ENCODE assay signal across 32 cellular contexts in genomic region chr17:8025176-8025911, GRCh38. TPM values are rescaled to one million over a fixed set of nuclear protein-coding genes. Genes with fewer than 3 reads are reported as not detected.
"Had no signal": no experiment of that assay in that cellular context is flagged by ENCODE, and none has a peak within 500 bp of the region (broad histone marks: within the 10 kb centered on the region; RNA-seq: fewer than 3 reads in every experiment).

No MANE protein-coding gene starts in this region.

- H3K9me3 Mint-ChIP-seq: activated B cell treated with CpG ODN at 0.5 μM for 24 hours; activated CD8-positive, alpha-beta T cell treated with anti-CD3 and anti-CD28 coated beads for 36 hours; activated naive CD4-positive, alpha-beta T cell treated with anti-CD3 and anti-CD28 coated beads, Interleukin-2, amount 50 U/mL, for 24 hours; activated naive CD8-positive, alpha-beta T cell treated with anti-CD3 and anti-CD28 coated beads, Interleukin-2, amount 50 U/mL, for 24 hours; activated T-cell treated with anti-CD3 and anti-CD28 coated beads, Interleukin-2, amount 50 U/mL, for 4 hours; activated T-helper 17 cell treated with anti-CD3 and anti-CD28 coated beads, Interleukin-2, amount 50 U/mL, for 72 hours; nephron had no signal

- H3K36me3 ChIP-seq: breast epithelium, gastrocnemius medialis, neutrophil, pancreas, prostate gland, tibial nerve, uterus had no signal

- H3K27me3 ChIP-seq: pancreas, uterus had no signal

- DNase-seq: activated B cell treated with CpG ODN at 0.5 μM for 24 hours; activated CD4-positive, alpha-beta T cell treated with anti-CD3 and anti-CD28 coated beads, Interleukin-2, amount 50 U/mL, for 1 hour; activated CD8-positive, alpha-beta T cell treated with anti-CD3 and anti-CD28 coated beads for 36 hours; activated naive CD8-positive, alpha-beta T cell treated with anti-CD3 and anti-CD28 coated beads, Interleukin-2, amount 50 U/mL, for 24 hours; activated T-cell treated with anti-CD3 and anti-CD28 coated beads, Interleukin-2, amount 50 U/mL, for 4 hours; amygdala; dorsolateral prefrontal cortex; effector memory CD4-positive, alpha-beta T cell; gastrocnemius medialis; hippocampal formation; left colon; mesenchymal stem cell; pancreas; retina; stimulated activated CD4-positive, alpha-beta T cell treated with anti-CD3 and anti-CD28 coated beads, Interleukin-15, amount 100 ng/mL, for 24 hours; stimulated activated CD4-positive, alpha-beta T cell treated with anti-CD3 and anti-CD28 coated beads, Interleukin-2, amount 100 ng/mL, for 24 hours; stimulated activated naive CD4-positive, alpha-beta T cell treated with Interleukin-2 at 50 U/mL for 16 hours; T-helper 2 cell; uterus had no signal

- FAIRE-seq: colon, keratinocyte, pancreas had no signal

- ATAC-seq: activated CD8-positive, alpha-beta T cell treated with anti-CD3 and anti-CD28 coated beads for 36 hours; activated naive CD8-positive, alpha-beta T cell treated with anti-CD3 and anti-CD28 coated beads, Interleukin-2, amount 50 U/mL, for 24 hours; activated T-cell treated with anti-CD3 and anti-CD28 coated beads, Interleukin-2, amount 50 U/mL, for 4 hours; activated T-helper 17 cell treated with anti-CD3 and anti-CD28 coated beads, Interleukin-2, amount 50 U/mL, for 72 hours; gastrocnemius medialis; left colon; pancreas had no signal

- H3K27ac Mint-ChIP-seq: activated B cell treated with CpG ODN at 0.5 μM for 24 hours; activated CD8-positive, alpha-beta T cell treated with anti-CD3 and anti-CD28 coated beads for 36 hours; activated naive CD4-positive, alpha-beta T cell treated with anti-CD3 and anti-CD28 coated beads, Interleukin-2, amount 50 U/mL, for 24 hours; activated naive CD8-positive, alpha-beta T cell treated with anti-CD3 and anti-CD28 coated beads, Interleukin-2, amount 50 U/mL, for 24 hours; activated T-helper 17 cell treated with anti-CD3 and anti-CD28 coated beads, Interleukin-2, amount 50 U/mL, for 72 hours; nephron had no signal

- H3K36me3 Mint-ChIP-seq: activated naive CD4-positive, alpha-beta T cell treated with anti-CD3 and anti-CD28 coated beads, Interleukin-2, amount 50 U/mL, for 24 hours had no signal

- H3K4me3 Mint-ChIP-seq: activated B cell treated with CpG ODN at 0.5 μM for 24 hours; activated CD8-positive, alpha-beta T cell treated with anti-CD3 and anti-CD28 coated beads for 36 hours; activated naive CD4-positive, alpha-beta T cell treated with anti-CD3 and anti-CD28 coated beads, Interleukin-2, amount 50 U/mL, for 24 hours; activated naive CD8-positive, alpha-beta T cell treated with anti-CD3 and anti-CD28 coated beads, Interleukin-2, amount 50 U/mL, for 24 hours; activated T-cell treated with anti-CD3 and anti-CD28 coated beads, Interleukin-2, amount 50 U/mL, for 4 hours; activated T-helper 17 cell treated with anti-CD3 and anti-CD28 coated beads, Interleukin-2, amount 50 U/mL, for 72 hours; nephron had no signal

- H3K4me3 ChIP-seq: breast epithelium, dorsolateral prefrontal cortex, gastrocnemius medialis, pancreas, prostate gland, smooth muscle cell, tibial nerve, uterus had no signal

- H3K4me1 Mint-ChIP-seq: activated B cell treated with CpG ODN at 0.5 μM for 24 hours; activated naive CD4-positive, alpha-beta T cell treated with anti-CD3 and anti-CD28 coated beads, Interleukin-2, amount 50 U/mL, for 24 hours; activated naive CD8-positive, alpha-beta T cell treated with anti-CD3 and anti-CD28 coated beads, Interleukin-2, amount 50 U/mL, for 24 hours; activated T-helper 17 cell treated with anti-CD3 and anti-CD28 coated beads, Interleukin-2, amount 50 U/mL, for 72 hours; nephron had no signal

RNA-seq across cellular contexts. Expression of gene ALOX15B, which starts 13.5 kb away (rescaled TPM):
- total RNA-seq: activated B cell treated with CpG ODN at 0.5 μM for 24 hours, myocyte, temporal lobe had no signal

RNA-seq across cellular contexts. Expression of gene GUCY2D, which starts 22.9 kb away (rescaled TPM):
- total RNA-seq: activated B cell treated with CpG ODN at 0.5 μM for 24 hours; activated CD8-positive, alpha-beta T cell treated with anti-CD3 and anti-CD28 coated beads for 36 hours; epithelial cell of proximal tubule; gastrocnemius medialis; left colon; myocyte; smooth muscle cell had no signal
